Comparison of ENCODE assay signal across 8 cellular contexts in the genomic region with DNA sequence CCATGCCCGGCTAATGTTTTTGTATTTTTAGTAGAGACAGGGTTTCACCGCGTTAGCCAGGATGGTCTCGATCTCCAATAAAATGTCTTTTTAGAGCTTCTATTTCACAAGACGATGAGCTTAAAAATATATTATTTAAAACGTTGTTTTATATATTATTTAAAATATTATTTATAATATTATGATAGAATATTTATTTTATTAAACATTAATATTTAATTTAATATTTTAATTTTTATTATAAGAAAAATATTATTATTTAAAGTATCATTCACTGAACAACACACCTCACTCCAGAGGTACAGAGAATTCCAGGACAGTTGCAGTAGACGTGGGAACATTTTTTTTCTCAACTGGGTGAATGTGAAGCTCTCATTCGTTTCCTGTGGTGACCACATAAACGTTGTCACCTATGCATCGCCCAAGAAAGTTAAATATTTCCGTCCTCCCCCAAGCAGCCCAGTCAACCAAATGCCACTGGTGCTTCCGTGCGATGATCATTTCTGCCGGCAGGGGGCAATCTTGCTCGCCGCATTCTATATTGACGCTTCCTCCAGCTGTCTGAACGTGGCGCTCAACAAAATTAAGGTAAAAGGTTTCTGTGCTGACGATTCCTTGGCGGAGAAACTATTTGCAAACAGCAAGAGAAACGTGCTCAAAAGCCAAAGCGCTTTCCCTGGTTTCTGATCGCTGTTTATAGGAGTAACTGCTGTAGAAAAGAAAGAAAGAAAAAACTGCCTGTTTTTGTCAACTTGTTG. TPM values are rescaled to one million over a fixed set of nuclear protein-coding genes. Genes with fewer than 3 reads are reported as not detected.
DNase-seq lines count a peak whose midpoint lies in the region; ATAC-seq and TF ChIP-seq lines count a peak whose summit lies in the region.

No MANE protein-coding gene starts in this region.

- no peak overlapping the region for H3K18ac ChIP-seq in neuronal stem cell (ENCODE audit: low read length)

- no peak overlapping the region for H3K27ac Mint-ChIP-seq in activated T-helper 17 cell treated with anti-CD3 and anti-CD28 coated beads, Interleukin-2, amount 50 U/mL, for 72 hours

- CTCF ChIA-PET in RWPE1 (lab: Yijun Ruan, JAX), result interaction anchor here (0.5 to 2.6 kb wide), 22 partner anchors 11 to 1117 kb away, joined by 3 to 62 read pairs (median 4); partner anchors contain the start of gene NDRG4

- H2AFZ ChIP-seq in neuronal stem cell (ENCODE audit: low read length), result peak overlapping the region; percentile 69

- peak; percentile 92 for ATAC-seq in GM21423 (IDR thresholded peaks at IDR 0.05; ENCODE audit: unreplicated experiment)
- peak; percentile 90 for ATAC-seq in activated T-helper 17 cell treated with anti-CD3 and anti-CD28 coated beads, Interleukin-2, amount 50 U/mL, for 72 hours (replicated peaks)

- H3K9me3 ChIP-seq in neuronal stem cell (replicated peaks in 1 of 2; ENCODE audit: control insufficient read depth in 2 of 2, insufficient read depth in 1 of 2, low read depth in 1 of 2, low read length in 2 of 2) (peaks cover 0 to 1% of the 10 kb centered on the region in 2 donors), subcutaneous abdominal adipose tissue (ENCODE audit: control insufficient read depth in 5 of 5, low read length in 5 of 5) (no peaks in the 10 kb centered on the region)

- H2BK5ac ChIP-seq in neuronal stem cell (ENCODE audit: low read length), result no peak overlapping the region

- no CpG with 5 or more reads among the region's 24 CpGs for WGBS in neuronal stem cell (ENCODE audit: extremely low coverage in 2 of 2, insufficient read length in 2 of 2, insufficient replicate concordance in 1 of 2), 2 donors

- no peak overlapping the region for H4K91ac ChIP-seq in neuronal stem cell (ENCODE audit: low read depth, low read length, poor library complexity)

- no peak overlapping the region for H2BK12ac ChIP-seq in neuronal stem cell (ENCODE audit: low read length)

- no peak overlapping the region for H3K14ac ChIP-seq in neuronal stem cell (ENCODE audit: low read length)

- no peak overlapping the region for H3K23ac ChIP-seq in neuronal stem cell (ENCODE audit: low read depth, low read length, poor library complexity)

- POLR2A ChIA-PET in RWPE1 (lab: Yijun Ruan, JAX; ENCODE audit: low non-redundant PET), result no interaction called here

- H3K9ac ChIP-seq in neuronal stem cell (ENCODE audit: low read depth, low read length, poor library complexity) (no peak overlapping the region), subcutaneous abdominal adipose tissue (ENCODE audit: low read length in 5 of 5) (peak overlapping the region in 3 of 5 donors; percentile 16 to 55 (median 45))

- DNase-seq in D341Med (ENCODE audit: low spot score) (peak; percentile 79), RWPE1 (ENCODE audit: low spot score) (peak; percentile 76), foreskin fibroblast (peak; percentile 64 to 88), neuronal stem cell (ENCODE audit: low spot score) (peak; percentile 89)

- H2AK5ac ChIP-seq in neuronal stem cell (ENCODE audit: low read depth, low read length), result no peak overlapping the region

- no peaks in the 10 kb centered on the region for H3K36me3 Mint-ChIP-seq in activated T-helper 17 cell treated with anti-CD3 and anti-CD28 coated beads, Interleukin-2, amount 50 U/mL, for 72 hours (ENCODE audit: low read depth)

- peaks cover 2 to 5% of the 10 kb centered on the region in 2 donors for H3K4me1 ChIP-seq in neuronal stem cell (ENCODE audit: control insufficient read depth in 2 of 2, insufficient read depth in 1 of 2, low read depth in 1 of 2, low read length in 2 of 2)
- H3K4me1 ChIP-seq in subcutaneous abdominal adipose tissue (ENCODE audit: control insufficient read depth in 5 of 5, insufficient read depth in 5 of 5, low read length in 5 of 5), result peaks cover 0 to 21% (median 12%) of the 10 kb centered on the region in 5 donors

- H3K4ac ChIP-seq in neuronal stem cell (ENCODE audit: low read length), result no peak overlapping the region

- no peaks in the 10 kb centered on the region for H3K4me1 Mint-ChIP-seq in activated T-helper 17 cell treated with anti-CD3 and anti-CD28 coated beads, Interleukin-2, amount 50 U/mL, for 72 hours

- TF ChIP-seq EP300 in Ishikawa (IDR thresholded peaks at IDR 0.05; ENCODE audit: borderline replicate concordance), result no peak

- H3K36me3 ChIP-seq in neuronal stem cell (replicated peaks in 1 of 2; ENCODE audit: control insufficient read depth in 2 of 2, insufficient read depth in 2 of 2, low read length in 2 of 2) (no peaks in the 10 kb centered on the region), subcutaneous abdominal adipose tissue (ENCODE audit: control insufficient read depth in 5 of 5, insufficient read depth in 5 of 5, low read length in 5 of 5) (no peaks in the 10 kb centered on the region)

- no peak overlapping the region for H2BK120ac ChIP-seq in neuronal stem cell (ENCODE audit: low read depth, low read length)

- H2BK15ac ChIP-seq in neuronal stem cell (ENCODE audit: low read length), result no peak overlapping the region

- no peak overlapping the region for H3K4me2 ChIP-seq in neuronal stem cell (ENCODE audit: insufficient read depth, low read length, poor library complexity, severe bottlenecking)

- no peak overlapping the region for H3K27ac ChIP-seq in RWPE1
- no peak overlapping the region for H3K27ac ChIP-seq in neuronal stem cell (replicated peaks; ENCODE audit: low read length)
- H3K27ac ChIP-seq in subcutaneous abdominal adipose tissue (ENCODE audit: low read depth, low read length), result peak overlapping the region; percentile 73

- no peaks in the 10 kb centered on the region for H3K79me1 ChIP-seq in neuronal stem cell (ENCODE audit: low read depth, low read length)

- H3K4me3 ChIP-seq in foreskin fibroblast (ENCODE audit: low read depth in 1 of 2, low read length in 2 of 2), result peak overlapping the region; percentile 8 to 42
- no peak overlapping the region for H3K4me3 ChIP-seq in neuronal stem cell (ENCODE audit: low read length in 2 of 2)
- H3K4me3 ChIP-seq in subcutaneous abdominal adipose tissue (ENCODE audit: low read depth in 1 of 5, low read length in 5 of 5), result peak overlapping the region; percentile 41 to 72 (median 68)

- no peaks in the 10 kb centered on the region for H3K9me3 Mint-ChIP-seq in activated T-helper 17 cell treated with anti-CD3 and anti-CD28 coated beads, Interleukin-2, amount 50 U/mL, for 72 hours

- no peaks in the 10 kb centered on the region for H3K27me3 Mint-ChIP-seq in activated T-helper 17 cell treated with anti-CD3 and anti-CD28 coated beads, Interleukin-2, amount 50 U/mL, for 72 hours

- TF ChIP-seq RAD21 in Ishikawa (IDR thresholded peaks at IDR 0.05; ENCODE audit: low read depth), result peak; percentile 90

- no peak overlapping the region for H4K8ac ChIP-seq in neuronal stem cell (ENCODE audit: low read depth, low read length)

- H3K4me3 Mint-ChIP-seq in activated T-helper 17 cell treated with anti-CD3 and anti-CD28 coated beads, Interleukin-2, amount 50 U/mL, for 72 hours, result no peak overlapping the region

- H3K27me3 ChIP-seq in neuronal stem cell (ENCODE audit: control insufficient read depth in 3 of 3, insufficient read depth in 3 of 3, low read depth in 1 of 3, low read length in 3 of 3) (no peaks in the 10 kb centered on the region), subcutaneous abdominal adipose tissue (ENCODE audit: control insufficient read depth in 5 of 5, insufficient read depth in 4 of 5, low read length in 5 of 5) (no peaks in the 10 kb centered on the region)

- TF ChIP-seq CTCF in RWPE1 (conservative IDR thresholded peaks at IDR 0.05; ENCODE audit: low read depth) (peak; percentile 91), foreskin fibroblast (IDR thresholded peaks at IDR 0.05; ENCODE audit: low read depth, low read length) (peak; percentile 94)

TF ChIP-seq in Ishikawa, 13 proteins besides CTCF, POLR2A, EP300 and RAD21:
- TF ChIP-seq, protein P1, sequence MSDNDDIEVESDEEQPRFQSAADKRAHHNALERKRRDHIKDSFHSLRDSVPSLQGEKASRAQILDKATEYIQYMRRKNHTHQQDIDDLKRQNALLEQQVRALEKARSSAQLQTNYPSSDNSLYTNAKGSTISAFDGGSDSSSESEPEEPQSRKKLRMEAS (IDR thresholded peaks at IDR 0.05), result peak; percentile 27; the same call in 1 of the 2 replicates
- TF ChIP-seq TEAD4 (IDR thresholded peaks at IDR 0.05) (peak; percentile 57), ZBTB7A (IDR thresholded peaks at IDR 0.05; ENCODE audit: low read depth) (no peak)
TF ChIP-seq in Ishikawa: peak in this region for 2.

RNA-seq across cellular contexts. Expression of gene PRSS54, which starts 41.7 kb away (rescaled TPM):
- not detected for total RNA-seq in activated T-helper 17 cell treated with anti-CD3 and anti-CD28 coated beads, Interleukin-2, amount 50 U/mL, for 72 hours
- polyA plus RNA-seq in neuronal stem cell (2013, experiment 1 of 2), result not detected
- not detected for polyA plus RNA-seq in neuronal stem cell (2013, experiment 2 of 2)

RNA-seq across cellular contexts. Expression of gene GINS3, which starts 55.8 kb away (rescaled TPM):
- 10 to 100 TPM; 14.7 to 25.3 TPM for total RNA-seq in activated T-helper 17 cell treated with anti-CD3 and anti-CD28 coated beads, Interleukin-2, amount 50 U/mL, for 72 hours
- polyA plus RNA-seq in neuronal stem cell (2013, experiment 1 of 2), result 9.6 TPM
- polyA plus RNA-seq in neuronal stem cell (2013, experiment 2 of 2), result 10.1 TPM

Comparison
In these comparisons a context has a peak if more than half of its experiments do, and no peak if none do; other contexts are left out.
1. H3K4me3 ChIP-seq: peak in foreskin fibroblast (2 of 2) and subcutaneous abdominal adipose tissue (5 of 5); none in neuronal stem cell (0 of 2).
2. Peak in every context shown above with its lines, with median percentiles within 50 percentile points of each other: DNase-seq.